In genomic region chr3:23810342-23811116, GRCh38 we compare ENCODE assay signal across 1 cellular context.
TF ChIP-seq lines count a peak whose summit lies in the region.

No MANE protein-coding gene starts in this region.

TF ChIP-seq in HepG2, 621 proteins besides CTCF, POLR2A, EP300 and RAD21 (continued from another document and continues in another):
- no peak for TF ChIP-seq ZNF552 (CRISPR knock-in tag; IDR thresholded peaks at IDR 0.05; ENCODE audit: borderline replicate concordance)
- TF ChIP-seq TAF15 (IDR thresholded peaks at IDR 0.05; ENCODE audit: low read depth, low read length, poor library complexity, severe bottlenecking): no peak
- no peak for TF ChIP-seq ZNF280D (CRISPR knock-in tag; IDR thresholded peaks at IDR 0.05)
- no peak; the same call in 1 of the 2 replicates for TF ChIP-seq JDP2 (CRISPR knock-in tag; IDR thresholded peaks at IDR 0.05; ENCODE audit: borderline replicate concordance)
- TF ChIP-seq MAFG (CRISPR knock-in tag; IDR thresholded peaks at IDR 0.05): no peak
- peak; percentile 38; the same call in 1 of the 2 replicates for TF ChIP-seq KLF11 (CRISPR knock-in tag; IDR thresholded peaks at IDR 0.05)
- TF ChIP-seq TFDP2 (CRISPR knock-in tag; IDR thresholded peaks at IDR 0.05): peak; percentile 40; the same call in 1 of the 2 replicates
- peak; percentile 45; the same call in 1 of the 2 replicates for TF ChIP-seq RARA (CRISPR knock-in tag; IDR thresholded peaks at IDR 0.05)
- TF ChIP-seq KAT2B (IDR thresholded peaks at IDR 0.05; ENCODE audit: borderline replicate concordance, low read depth, low read length): no peak
- TF ChIP-seq NFAT5 (CRISPR knock-in tag; IDR thresholded peaks at IDR 0.05): no peak
- no peak for TF ChIP-seq ZNF703 (CRISPR knock-in tag; IDR thresholded peaks at IDR 0.05; ENCODE audit: borderline replicate concordance)
- peak; percentile 61; the same call in 1 of the 2 replicates for TF ChIP-seq HBP1 (CRISPR knock-in tag; IDR thresholded peaks at IDR 0.05; ENCODE audit: low read depth)
- no peak for TF ChIP-seq ZBTB20 (CRISPR knock-in tag; IDR thresholded peaks at IDR 0.05; ENCODE audit: borderline replicate concordance, low read depth)
- TF ChIP-seq NR3C1 (CRISPR knock-in tag; IDR thresholded peaks at IDR 0.05): no peak
- TF ChIP-seq ZNF251 (CRISPR knock-in tag; IDR thresholded peaks at IDR 0.05): no peak
- peak; percentile 73 for TF ChIP-seq ZFX (CRISPR knock-in tag; IDR thresholded peaks at IDR 0.05; ENCODE audit: low read depth)
- TF ChIP-seq MTERF4 (CRISPR knock-in tag; IDR thresholded peaks at IDR 0.05): no peak
- TF ChIP-seq SNAI1 (CRISPR knock-in tag; IDR thresholded peaks at IDR 0.05; ENCODE audit: borderline replicate concordance): no peak
- TF ChIP-seq SAP130 (CRISPR knock-in tag; IDR thresholded peaks at IDR 0.05; ENCODE audit: low read depth): peak; percentile 26; the same call in 1 of the 2 replicates
- no peak for TF ChIP-seq ZSCAN22 (CRISPR knock-in tag; IDR thresholded peaks at IDR 0.05)
- TF ChIP-seq KAT8 (CRISPR knock-in tag; IDR thresholded peaks at IDR 0.05): peak; percentile 24; the same call in 1 of the 2 replicates
- no peak; the same call in 1 of the 2 replicates for TF ChIP-seq RNF2 (conservative IDR thresholded peaks at IDR 0.05; ENCODE audit: low read depth)
- peak; percentile 14 for TF ChIP-seq RBM22 (optimal IDR thresholded peaks at IDR 0.05; ENCODE audit: low read length)
- TF ChIP-seq ATM (IDR thresholded peaks at IDR 0.05; ENCODE audit: borderline replicate concordance): no peak
- no peak for TF ChIP-seq GATA4 (IDR thresholded peaks at IDR 0.05; ENCODE audit: borderline replicate concordance, low read depth)
- 0 out of 2 replicates have a peak, but pooled peaks have one; percentile 2 for TF ChIP-seq ZNF766 (CRISPR knock-in tag; IDR thresholded peaks at IDR 0.05; ENCODE audit: borderline replicate concordance)
- TF ChIP-seq ZNF282 (IDR thresholded peaks at IDR 0.05; ENCODE audit: partially characterized antibody): no peak
- no peak for TF ChIP-seq MNT (IDR thresholded peaks at IDR 0.05)
- no peak for TF ChIP-seq YEATS4 (CRISPR knock-in tag; IDR thresholded peaks at IDR 0.05; ENCODE audit: borderline replicate concordance)
- TF ChIP-seq ZNF3 (CRISPR knock-in tag; IDR thresholded peaks at IDR 0.05): no peak
- peak; percentile 43 for TF ChIP-seq RBM39 (IDR thresholded peaks at IDR 0.05; ENCODE audit: low read depth, low read length, poor library complexity, severe bottlenecking)
- peak; percentile 95 for TF ChIP-seq HNRNPL (IDR thresholded peaks at IDR 0.05; ENCODE audit: low read depth, low read length)
- TF ChIP-seq GABPB1 (CRISPR knock-in tag; IDR thresholded peaks at IDR 0.05): peak; percentile 52
- TF ChIP-seq CBFB (CRISPR knock-in tag; IDR thresholded peaks at IDR 0.05): peak; percentile 33; the same call in 1 of the 2 replicates
- TF ChIP-seq ZNF687 (CRISPR knock-in tag; IDR thresholded peaks at IDR 0.05): peak; percentile 86
- peak; percentile 47; the same call in 1 of the 2 replicates for TF ChIP-seq HINFP (CRISPR knock-in tag; IDR thresholded peaks at IDR 0.05; ENCODE audit: low read depth)
- peak; percentile 43 for TF ChIP-seq HDAC1 (CRISPR knock-in tag; IDR thresholded peaks at IDR 0.05)
- TF ChIP-seq ZNF563 (CRISPR knock-in tag; IDR thresholded peaks at IDR 0.05): no peak
